In the genomic region with DNA sequence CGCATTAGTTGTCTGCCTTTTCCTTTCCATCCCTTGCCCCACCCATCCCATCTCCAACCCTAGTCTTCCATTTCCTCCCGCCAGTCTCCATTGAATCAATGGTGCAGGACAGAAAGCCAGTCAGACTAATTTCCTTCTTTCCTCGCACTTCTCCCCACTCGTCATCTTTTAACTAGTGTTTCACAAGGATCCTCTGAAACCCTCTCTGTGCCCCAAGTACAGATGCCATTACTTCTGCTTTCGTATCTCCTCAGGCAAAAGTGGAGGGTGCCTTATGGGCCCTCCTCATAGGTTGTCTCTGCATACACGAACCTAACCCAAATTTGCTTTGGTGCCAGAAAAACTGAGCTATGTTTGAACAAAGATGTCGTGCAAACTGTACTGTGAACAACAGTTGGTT, we compare ENCODE assay signal across 10 cellular contexts. TPM values are rescaled to one million over a fixed set of nuclear protein-coding genes. Genes with fewer than 3 reads are reported as not detected.
DNase-seq lines count a peak whose midpoint lies in the region; ATAC-seq and TF ChIP-seq lines count a peak whose summit lies in the region.
"Had no signal": no experiment of that assay in that cellular context is flagged by ENCODE, and none has a peak within 500 bp of the region (broad histone marks: within the 10 kb centered on the region; RNA-seq: fewer than 3 reads in every experiment).

No MANE protein-coding gene starts in this region.

- no peaks in the 10 kb centered on the region for H3K9me3 ChIP-seq in CD8-positive, alpha-beta T cell (ENCODE audit: low read length)

- intact Hi-C loops in CD8-positive, alpha-beta T cell (cut with DNase I, micrococcal nuclease) = no loop called here

- no peak for TF ChIP-seq CTCF in CD8-positive, alpha-beta T cell (IDR thresholded peaks at IDR 0.05)

- peaks cover 52% of the 10 kb centered on the region for H3K4me1 ChIP-seq in CD8-positive, alpha-beta T cell (ENCODE audit: insufficient read depth, low read length)

- peak; percentile 32 for DNase-seq in Ammon's horn (ENCODE audit: low spot score)
- no peak for DNase-seq in CD8-positive, alpha-beta T cell
- peak; percentile 68 for DNase-seq in SIG-M5 (lab: John Stamatoyannopoulos, UW)
- peak; percentile 25 for DNase-seq in globus pallidus (ENCODE audit: low spot score)
- DNase-seq in HEK293T (ENCODE audit: extremely low spot score) = no peak
- no peak for DNase-seq in OCI-M1 (lab: John Stamatoyannopoulos, UW)
- no peak for DNase-seq in DMS53 treated with DMSO at 0.1 percent for 48 hours (lab: John Stamatoyannopoulos, UW; ENCODE audit: unreplicated experiment)
- DNase-seq: activated CD4-positive, alpha-beta T cell treated with anti-CD3 and anti-CD28 coated beads for 4 hours; NCI-H1436; NCI-H510A treated with DMSO at 0.1 percent for 48 hours had no signal

- no peaks in the 10 kb centered on the region for H3K9me3 Mint-ChIP-seq in CD8-positive, alpha-beta T cell

- H3K27ac Mint-ChIP-seq in CD8-positive, alpha-beta T cell = peak overlapping the region; percentile 43

- peaks cover 23% of the 10 kb centered on the region for H3K36me3 ChIP-seq in CD8-positive, alpha-beta T cell (ENCODE audit: insufficient read depth, low read length)

- peaks cover 72% of the 10 kb centered on the region for H3K36me3 Mint-ChIP-seq in CD8-positive, alpha-beta T cell

- peaks cover 77% of the 10 kb centered on the region for H3K4me1 Mint-ChIP-seq in CD8-positive, alpha-beta T cell (ENCODE audit: low read depth)

- no peaks in the 10 kb centered on the region for H3K27me3 ChIP-seq in CD8-positive, alpha-beta T cell (ENCODE audit: insufficient read depth, low read length)

- H3K4me3 Mint-ChIP-seq in CD8-positive, alpha-beta T cell = peak overlapping the region; percentile 11

- no peak overlapping the region for H3K4me3 ChIP-seq in CD8-positive, alpha-beta T cell (ENCODE audit: low read depth, low read length)

- no peak overlapping the region for H3K27ac ChIP-seq in CD8-positive, alpha-beta T cell (ENCODE audit: low read depth, low read length)

- CTCF ChIA-PET in CD8-positive, alpha-beta T cell (lab: Charles Lee) = interaction anchor here (2.1 kb wide), 1 partner anchor 10 kb away, joined by 7 read pairs; no protein-coding TSS in a partner anchor
- CTCF ChIA-PET in HEK293T (lab: Yijun Ruan, JAX) = no interaction called here

- POLR2A ChIA-PET in CD8-positive, alpha-beta T cell (lab: Charles Lee) = interaction anchor here (3.5 kb wide), 1 partner anchor 25 kb away, joined by 13 read pairs; a partner anchor contains a TSS
- POLR2A ChIA-PET in HEK293T (lab: Yijun Ruan, JAX) = no interaction called here

- ATAC-seq in CD8-positive, alpha-beta T cell = no peak

- H3K27me3 Mint-ChIP-seq in CD8-positive, alpha-beta T cell (ENCODE audit: low read depth) = no peaks in the 10 kb centered on the region

TF ChIP-seq in HEK293T, 16 proteins besides CTCF, POLR2A, EP300 and RAD21:
- TF ChIP-seq FOXM1 (IDR thresholded peaks at IDR 0.05; ENCODE audit: borderline replicate concordance) (no peak), FOXK2 (IDR thresholded peaks at IDR 0.05) (no peak), L3MBTL2 (conservative IDR thresholded peaks at IDR 0.05) (no peak), CTBP1 (IDR thresholded peaks at IDR 0.05; ENCODE audit: borderline replicate concordance) (no peak), HDGF (IDR thresholded peaks at IDR 0.05; ENCODE audit: borderline replicate concordance) (no peak), NFRKB (IDR thresholded peaks at IDR 0.05) (no peak), TARDBP (IDR thresholded peaks at IDR 0.05) (no peak), SUZ12 (IDR thresholded peaks at IDR 0.05) (no peak), ZNF384 (IDR thresholded peaks at IDR 0.05) (no peak), ELF4 (IDR thresholded peaks at IDR 0.05) (no peak), BHLHE40 (IDR thresholded peaks at IDR 0.05; ENCODE audit: borderline replicate concordance) (no peak), LEF1 (IDR thresholded peaks at IDR 0.05; ENCODE audit: borderline replicate concordance) (no peak), ARNT (IDR thresholded peaks at IDR 0.05) (no peak)
- TF ChIP-seq, protein P1, sequence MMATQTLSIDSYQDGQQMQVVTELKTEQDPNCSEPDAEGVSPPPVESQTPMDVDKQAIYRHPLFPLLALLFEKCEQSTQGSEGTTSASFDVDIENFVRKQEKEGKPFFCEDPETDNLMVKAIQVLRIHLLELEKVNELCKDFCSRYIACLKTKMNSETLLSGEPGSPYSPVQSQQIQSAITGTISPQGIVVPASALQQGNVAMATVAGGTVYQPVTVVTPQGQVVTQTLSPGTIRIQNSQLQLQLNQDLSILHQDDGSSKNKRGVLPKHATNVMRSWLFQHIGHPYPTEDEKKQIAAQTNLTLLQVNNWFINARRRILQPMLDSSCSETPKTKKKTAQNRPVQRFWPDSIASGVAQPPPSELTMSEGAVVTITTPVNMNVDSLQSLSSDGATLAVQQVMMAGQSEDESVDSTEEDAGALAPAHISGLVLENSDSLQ (IDR thresholded peaks at IDR 0.05) = no peak

RNA-seq across cellular contexts. Expression of a gene that starts 4.3 kb away (rescaled TPM):
- 100 to 1,000 TPM; 340 to 343 TPM for total RNA-seq in CD8-positive, alpha-beta T cell

RNA-seq across cellular contexts. Expression of a gene that starts 25.0 kb away (rescaled TPM):
- total RNA-seq in CD8-positive, alpha-beta T cell = 10 to 100 TPM; 21.2 to 21.4 TPM

RNA-seq across cellular contexts. Expression of a gene that starts 27.3 kb away (rescaled TPM):
- total RNA-seq in CD8-positive, alpha-beta T cell = 1 to 10 TPM; 1.9 to 2.3 TPM

Comparison
In these comparisons a context has a peak if more than half of its experiments do, and no peak if none do; other contexts are left out.
1. DNase-seq: peak in Ammon's horn (single experiment), SIG-M5 (single experiment) and globus pallidus (single experiment); none in CD8-positive, alpha-beta T cell (0 of 7), HEK293T (single experiment), OCI-M1 (single experiment) and DMS53 treated with DMSO at 0.1 percent for 48 hours (single experiment).